In the genomic region with DNA sequence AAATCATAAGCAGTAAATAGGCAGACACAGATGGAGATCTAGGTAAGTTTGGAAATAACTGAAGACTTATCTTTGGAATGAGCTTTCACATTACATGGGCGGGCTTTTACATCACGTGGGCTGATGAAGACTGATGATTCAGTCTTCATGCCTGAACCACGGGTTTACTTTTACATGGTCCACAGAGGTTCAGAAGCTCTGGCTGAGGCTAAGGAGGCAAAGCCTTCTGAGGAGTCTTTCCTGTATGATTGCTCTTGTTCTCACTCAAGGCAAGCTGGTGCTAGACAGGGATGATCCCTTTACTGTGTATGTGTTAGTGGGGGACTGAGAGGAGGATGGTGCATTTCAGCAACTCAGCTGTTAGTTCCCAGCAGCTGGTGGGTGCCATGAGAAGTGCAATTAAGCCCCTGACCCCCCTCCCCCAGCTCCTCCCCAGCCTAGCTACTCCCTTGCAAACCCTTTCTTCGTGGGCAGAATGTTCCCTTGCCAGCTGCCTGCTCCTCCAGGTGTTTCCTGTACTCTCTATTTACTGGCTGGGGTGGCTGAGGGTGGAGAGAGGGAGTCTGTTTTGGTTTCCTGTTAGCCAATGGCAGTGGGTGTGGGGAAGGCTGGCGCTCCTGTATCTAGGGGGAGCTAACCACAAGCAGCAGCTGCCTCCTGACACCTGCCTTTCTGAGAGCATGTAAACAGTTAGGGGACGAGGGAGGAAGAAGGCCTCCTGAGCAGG, we compare ENCODE assay signal across 8 cellular contexts. TPM values are rescaled to one million over a fixed set of nuclear protein-coding genes. Genes with fewer than 3 reads are reported as not detected.
DNase-seq lines count a peak whose midpoint lies in the region; ATAC-seq, FAIRE-seq and TF ChIP-seq lines count a peak whose summit lies in the region.

No MANE protein-coding gene starts in this region.

- CTCF ChIA-PET in A673 (lab: Charles Lee): interaction anchor here (0.6 kb wide), 1 partner anchor 18 kb away, joined by 6 read pairs; no protein-coding TSS in a partner anchor

- no peaks in the 10 kb centered on the region for H3K36me3 ChIP-seq in A673 (ENCODE audit: insufficient read depth, low read length, poor library complexity, severe bottlenecking)

- ATAC-seq in GM18517 (IDR thresholded peaks at IDR 0.05; ENCODE audit: unreplicated experiment) (peak; percentile 52), HG02970 (IDR thresholded peaks at IDR 0.05; ENCODE audit: low FRiP score, unreplicated experiment) (peak; percentile 37), sciatic nerve (peak; percentile 31)

- peaks cover 39% of the 10 kb centered on the region for H3K4me1 ChIP-seq in A673 (ENCODE audit: insufficient read depth, low read length, poor library complexity, severe bottlenecking)

- H3K9me3 ChIP-seq in A673 (ENCODE audit: low read depth, low read length, poor library complexity, severe bottlenecking): no peaks in the 10 kb centered on the region

- POLR2A ChIA-PET in A673 (lab: Charles Lee; ENCODE audit: low non-redundant PET): no interaction called here

- no peak for FAIRE-seq in D721Med (lab: Jason Lieb, UNC)

- BruUV-seq in A673 (replicated peaks; lab: Mats Ljungman, UMichigan): no TSS peak

- H3K27me3 ChIP-seq in A673 (replicated peaks; ENCODE audit: insufficient read depth, low read depth, low read length, poor library complexity): no peaks in the 10 kb centered on the region

- peak; percentile 40 for DNase-seq in A673 (ENCODE audit: low spot score)
- peak; percentile 95 for DNase-seq in NCI-H2029 (lab: John Stamatoyannopoulos, UW)
- DNase-seq in activated CD4-positive, alpha-beta T cell treated with anti-CD3 and anti-CD28 coated beads for 1 hour: peak; percentile 49
- peak; percentile 51 for DNase-seq in fibroblast of mammary gland (ENCODE audit: low read depth)
- no peak for DNase-seq in sciatic nerve (ENCODE audit: low spot score)
- no peak for DNase-seq in D721Med (ENCODE audit: insufficient read length, low spot score)

- TF ChIP-seq CTCF in A673 (conservative IDR thresholded peaks at IDR 0.05; ENCODE audit: low read depth, low read length): no peak
- no peak for TF ChIP-seq CTCF in fibroblast of mammary gland (conservative IDR thresholded peaks at IDR 0.05; ENCODE audit: control insufficient read depth, insufficient read depth, low read depth, low read length)
- TF ChIP-seq CTCF in D721Med (IDR thresholded peaks at IDR 0.05; ENCODE audit: insufficient read depth, missing control alignments): no peak

- H3K4me3 ChIP-seq in A673 (ENCODE audit: low read depth, low read length, poor library complexity, severe bottlenecking): no peak overlapping the region
- H3K4me3 ChIP-seq in fibroblast of mammary gland (ENCODE audit: control insufficient read depth, low read depth, low read length): no peak overlapping the region

- peak overlapping the region; percentile 44 for H3K27ac ChIP-seq in A673 (ENCODE audit: low read depth, low read length, poor library complexity, severe bottlenecking)

- intact Hi-C loops in A673 (cut with micrococcal nuclease; ENCODE audit: unreplicated experiment): no loop called here
- intact Hi-C loops in sciatic nerve (cut with DNase I): no loop called here

RNA-seq across cellular contexts. Expression of a gene that starts 15.4 kb away (rescaled TPM):
- total RNA-seq in A673 (2021) (8.5 and 9.3 TPM in 2 replicates), sciatic nerve (83.5 TPM)

RNA-seq across cellular contexts. Expression of a gene that starts 30.2 kb away (rescaled TPM):
- total RNA-seq in A673 (2021) (0.35 and 0.69 TPM in 2 replicates), sciatic nerve (126 TPM)

Comparison
In these comparisons a context has a peak if more than half of its experiments do, and no peak if none do; other contexts are left out.
1. DNase-seq: peak in A673 (single experiment), NCI-H2029 (single experiment), activated CD4-positive, alpha-beta T cell treated with anti-CD3 and anti-CD28 coated beads for 1 hour (single experiment) and fibroblast of mammary gland (single experiment); none in sciatic nerve (single experiment) and D721Med (single experiment).
2. RNA of a gene that starts 30.2 kb away (total RNA-seq): 126 TPM in sciatic nerve (single experiment); 0.35 to 0.69 TPM in A673; every median in the first group is over 10 times any median in the second.
3. Peak in every context shown above with its lines, with median percentiles within 50 percentile points of each other: ATAC-seq.